In genomic region chr3:121660356-121661171, GRCh38 we compare ENCODE assay signal across 8 cellular contexts. TPM values are rescaled to one million over a fixed set of nuclear protein-coding genes. Genes with fewer than 3 reads are reported as not detected.
A peak's percentile ranks its signal among the peaks of the same experiment; 100 is the strongest.
DNase-seq lines count a peak whose midpoint lies in the region; ATAC-seq lines count a peak whose summit lies in the region.

Gene HCLS1, minus strand, starts transcription at chr3:121660903. Its CDS starts 2,556 bp downstream, at chr3:121658347.

- CTCF ChIA-PET in activated naive CD4-positive, alpha-beta T cell treated with anti-CD3 and anti-CD28 coated beads for 36 hours (lab: Charles Lee) = interaction anchor here (1.3 to 1.7 kb wide), 3 partner anchors 9 to 112 kb away, joined by 3 to 4 read pairs (median 3); no protein-coding TSS in a partner anchor

- intact Hi-C loops in activated naive CD4-positive, alpha-beta T cell treated with anti-CD3 and anti-CD28 coated beads for 36 hours (cut with micrococcal nuclease) = loop anchor here (1.0 to 10.0 kb wide), 15 partner anchors 11 to 1566 kb away; partner anchors contain the start of genes EAF2, GOLGB1, GSK3B and GTF2E1

- H3K9me3 Mint-ChIP-seq in activated naive CD4-positive, alpha-beta T cell treated with anti-CD3 and anti-CD28 coated beads for 36 hours = no peaks in the 10 kb centered on the region

- DNase-seq in SHP77 treated with DMSO at 0.1 percent for 48 hours (lab: John Stamatoyannopoulos, UW) (peak; percentile 11), iPS-NIHi7 (ENCODE audit: extremely low spot score) (peak; percentile 18), NCI-H2171 (lab: John Stamatoyannopoulos, UW) (no peak), AG08396 (ENCODE audit: low spot score) (no peak)
- DNase-seq in activated naive CD4-positive, alpha-beta T cell treated with anti-CD3 and anti-CD28 coated beads for 36 hours = peak; percentile 82
- DNase-seq in stimulated activated CD8-positive, alpha-beta memory T cell treated with anti-CD3 and anti-CD28 coated beads, Interleukin-12 subunit alpha, Interleukin-12 subunit beta, amount 100 ng/mL, for 1 hour (ENCODE audit: low read depth) = peak; percentile 53

- peaks cover 41% of the 10 kb centered on the region for H3K36me3 Mint-ChIP-seq in activated naive CD4-positive, alpha-beta T cell treated with anti-CD3 and anti-CD28 coated beads for 36 hours (ENCODE audit: low read depth)

- peak within 1 kb of the TSS; percentile 100 for H3K27ac Mint-ChIP-seq in activated naive CD4-positive, alpha-beta T cell treated with anti-CD3 and anti-CD28 coated beads for 36 hours

- no peaks in the 10 kb centered on the region for H3K27me3 Mint-ChIP-seq in activated naive CD4-positive, alpha-beta T cell treated with anti-CD3 and anti-CD28 coated beads for 36 hours (ENCODE audit: low read depth)

- peak within 1 kb of the TSS; percentile 99 for H3K4me3 Mint-ChIP-seq in activated naive CD4-positive, alpha-beta T cell treated with anti-CD3 and anti-CD28 coated beads for 36 hours

- peak; percentile 81 for ATAC-seq in GM18517 (IDR thresholded peaks at IDR 0.05; ENCODE audit: unreplicated experiment)
- peak; percentile 80 for ATAC-seq in HG02870 (IDR thresholded peaks at IDR 0.05; ENCODE audit: unreplicated experiment)

- H3K4me1 Mint-ChIP-seq in activated naive CD4-positive, alpha-beta T cell treated with anti-CD3 and anti-CD28 coated beads for 36 hours (ENCODE audit: low read depth) = peaks cover 53% of the 10 kb centered on the region

RNA-seq across cellular contexts. Expression of gene HCLS1, which starts in this region (rescaled TPM):
- 100 to 1,000 TPM; 240 to 248 TPM for total RNA-seq in activated naive CD4-positive, alpha-beta T cell treated with anti-CD3 and anti-CD28 coated beads for 36 hours

Comparison
In these comparisons a context has a peak if more than half of its experiments do, and no peak if none do; other contexts are left out.
1. DNase-seq: peak in SHP77 treated with DMSO at 0.1 percent for 48 hours (single experiment), activated naive CD4-positive, alpha-beta T cell treated with anti-CD3 and anti-CD28 coated beads for 36 hours (single experiment), iPS-NIHi7 (single experiment) and stimulated activated CD8-positive, alpha-beta memory T cell treated with anti-CD3 and anti-CD28 coated beads, Interleukin-12 subunit alpha, Interleukin-12 subunit beta, amount 100 ng/mL, for 1 hour (single experiment); none in NCI-H2171 (single experiment) and AG08396 (single experiment).